ENCODE assay signal across 8 cellular contexts in genomic region chr4:2462218-2462991, GRCh38. TPM values are rescaled to one million over a fixed set of nuclear protein-coding genes. Genes with fewer than 3 reads are reported as not detected.
A peak's percentile ranks its signal among the peaks of the same experiment; 100 is the strongest.
DNase-seq lines count a peak whose midpoint lies in the region; ATAC-seq, FAIRE-seq and TF ChIP-seq lines count a peak whose summit lies in the region.

No MANE protein-coding gene starts in this region.

- H3K4me2 ChIP-seq in DOHH2 (ENCODE audit: low read length), result peak overlapping the region; percentile 70

- FAIRE-seq in urothelium cell line (lab: Jason Lieb, UNC), result no peak

- peak; percentile 34; the same call in 1 of the 2 replicates for TF ChIP-seq RAD21 in Ishikawa (IDR thresholded peaks at IDR 0.05; ENCODE audit: low read depth)

- H3K27me3 ChIP-seq in DOHH2 (ENCODE audit: control insufficient read depth, low read length), result peaks cover 19% of the 10 kb centered on the region
- no peaks in the 10 kb centered on the region for H3K27me3 ChIP-seq in right atrium auricular region
- no peaks in the 10 kb centered on the region for H3K27me3 ChIP-seq in psoas muscle (ENCODE audit: insufficient read depth in 3 of 3, low read length in 2 of 3)

- WGBS in psoas muscle, 3 donors, result 5 to 9% (median 8%) methylated on average over 59 to 99 of the region's 99 CpGs

- intact Hi-C loops in psoas muscle (cut with DNase I), result loop anchor here (2.0 to 10.0 kb wide), 3 partner anchors 72 to 245 kb away; partner anchors contain the start of gene FAM193A (in 1 of the 2)

- no peak for TF ChIP-seq EP300 in Ishikawa (IDR thresholded peaks at IDR 0.05; ENCODE audit: borderline replicate concordance)

- H4K20me1 ChIP-seq in DOHH2 (ENCODE audit: control insufficient read depth, insufficient read depth, low read depth, low read length), result peaks cover 3% of the 10 kb centered on the region; the same call in 1 of the 2 replicates

- TF ChIP-seq CTCF in DOHH2 (IDR thresholded peaks at IDR 0.05; ENCODE audit: low read depth, low read length, poor library complexity, severe bottlenecking) (peak; percentile 36), right atrium auricular region (IDR thresholded peaks at IDR 0.05) (peak; percentile 53 to 80), psoas muscle (IDR thresholded peaks at IDR 0.05) (peak; percentile 69)

- H3K36me3 ChIP-seq in DOHH2 (ENCODE audit: control insufficient read depth, low read length) (no peaks in the 10 kb centered on the region), right atrium auricular region (no peaks in the 10 kb centered on the region), psoas muscle (ENCODE audit: insufficient read depth in 1 of 2, low read depth in 1 of 2) (no peaks in the 10 kb centered on the region)

- H3K9me3 ChIP-seq in DOHH2 (ENCODE audit: control insufficient read depth, insufficient read depth, low read length), result no peaks in the 10 kb centered on the region
- no peaks in the 10 kb centered on the region for H3K9me3 ChIP-seq in right atrium auricular region
- H3K9me3 ChIP-seq in psoas muscle, result no peaks in the 10 kb centered on the region

- H3K27ac ChIP-seq in DOHH2 (ENCODE audit: low read depth, low read length), result no peak overlapping the region
- peak overlapping the region in 1 of 2 donors; percentile 50 for H3K27ac ChIP-seq in right atrium auricular region
- H3K27ac ChIP-seq in psoas muscle, result peak overlapping the region; percentile 43

- no peaks in the 10 kb centered on the region for H3K9me2 ChIP-seq in DOHH2 (replicated peaks; ENCODE audit: control insufficient read depth, low read length)

- H3K4me1 ChIP-seq in DOHH2 (ENCODE audit: control insufficient read depth, low read length), result peaks cover 9% of the 10 kb centered on the region
- H3K4me1 ChIP-seq in right atrium auricular region, result peaks cover 0 to 12% of the 10 kb centered on the region in 2 donors
- H3K4me1 ChIP-seq in psoas muscle, result peaks cover 4% of the 10 kb centered on the region

- DNase-seq in T follicular helper cell (ENCODE audit: low read depth) (peak; percentile 56), amygdala (lab: John Stamatoyannopoulos, UW) (peak in 40 of 56 donors; percentile 15 to 77 (median 44)), right atrium auricular region (ENCODE audit: low spot score) (no peak), psoas muscle (peak; percentile 73 to 81), urothelium cell line (ENCODE audit: low spot score) (peak; percentile 78)

- peak; percentile 72 for ATAC-seq in GM21528 (IDR thresholded peaks at IDR 0.05; ENCODE audit: low FRiP score, unreplicated experiment)
- ATAC-seq in psoas muscle, result peak; percentile 92 to 96 (median 94)

- peaks cover 3% of the 10 kb centered on the region; the same call in 1 of the 2 replicates for H3K79me2 ChIP-seq in DOHH2 (ENCODE audit: control insufficient read depth, low read length)

- peaks cover 3% of the 10 kb centered on the region; the same call in 1 of the 2 replicates for H3F3A ChIP-seq in DOHH2 (ENCODE audit: control insufficient read depth, insufficient read depth)

- peak overlapping the region; percentile 60 for H3K4me3 ChIP-seq in DOHH2 (ENCODE audit: low read length)
- H3K4me3 ChIP-seq in right atrium auricular region, result peak overlapping the region; percentile 36 to 65
- peak overlapping the region; percentile 75 for H3K4me3 ChIP-seq in psoas muscle

TF ChIP-seq in Ishikawa, 13 proteins besides CTCF, POLR2A, EP300 and RAD21:
- TF ChIP-seq, protein P1, sequence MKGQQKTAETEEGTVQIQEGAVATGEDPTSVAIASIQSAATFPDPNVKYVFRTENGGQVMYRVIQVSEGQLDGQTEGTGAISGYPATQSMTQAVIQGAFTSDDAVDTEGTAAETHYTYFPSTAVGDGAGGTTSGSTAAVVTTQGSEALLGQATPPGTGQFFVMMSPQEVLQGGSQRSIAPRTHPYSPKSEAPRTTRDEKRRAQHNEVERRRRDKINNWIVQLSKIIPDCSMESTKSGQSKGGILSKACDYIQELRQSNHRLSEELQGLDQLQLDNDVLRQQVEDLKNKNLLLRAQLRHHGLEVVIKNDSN (IDR thresholded peaks at IDR 0.05), result peak; percentile 27; the same call in 1 of the 2 replicates
- TF ChIP-seq REST (IDR thresholded peaks at IDR 0.05; ENCODE audit: low read depth) (no peak), FOXM1 (IDR thresholded peaks at IDR 0.05; ENCODE audit: borderline replicate concordance, low read depth) (no peak)
- TF ChIP-seq, protein P2, sequence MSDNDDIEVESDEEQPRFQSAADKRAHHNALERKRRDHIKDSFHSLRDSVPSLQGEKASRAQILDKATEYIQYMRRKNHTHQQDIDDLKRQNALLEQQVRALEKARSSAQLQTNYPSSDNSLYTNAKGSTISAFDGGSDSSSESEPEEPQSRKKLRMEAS (IDR thresholded peaks at IDR 0.05), result peak; percentile 96

RNA-seq across cellular contexts. Expression of gene RNF4, which starts 6.5 kb away (rescaled TPM):
- 10 to 100 TPM; 30.0 to 31.3 TPM for total RNA-seq in right atrium auricular region
- 10 to 100 TPM; 20.1 to 37.7 (median 31.3) TPM for total RNA-seq in psoas muscle
- 10 to 100 TPM; 18.1 to 50.2 (median 30.7) TPM for polyA plus RNA-seq in psoas muscle

RNA-seq across cellular contexts. Expression of gene CFAP99, which starts 43.6 kb away (rescaled TPM):
- total RNA-seq in right atrium auricular region, result not detected
- not detected for total RNA-seq in psoas muscle
- polyA plus RNA-seq in psoas muscle, result under 1 TPM in 2 of 3 donors, not detected in 1; 0.03 TPM

RNA-seq across cellular contexts. Expression of gene ZFYVE28, which starts 44.0 kb away (rescaled TPM):
- total RNA-seq in right atrium auricular region, result 1 to 10 TPM; 3.4 to 6.0 TPM
- total RNA-seq in psoas muscle, result 1 to 10 TPM; 3.4 to 7.7 (median 5.0) TPM
- polyA plus RNA-seq in psoas muscle, result 1 to 10 TPM; 1.7 to 2.9 (median 2.1) TPM
